In the genomic region with DNA sequence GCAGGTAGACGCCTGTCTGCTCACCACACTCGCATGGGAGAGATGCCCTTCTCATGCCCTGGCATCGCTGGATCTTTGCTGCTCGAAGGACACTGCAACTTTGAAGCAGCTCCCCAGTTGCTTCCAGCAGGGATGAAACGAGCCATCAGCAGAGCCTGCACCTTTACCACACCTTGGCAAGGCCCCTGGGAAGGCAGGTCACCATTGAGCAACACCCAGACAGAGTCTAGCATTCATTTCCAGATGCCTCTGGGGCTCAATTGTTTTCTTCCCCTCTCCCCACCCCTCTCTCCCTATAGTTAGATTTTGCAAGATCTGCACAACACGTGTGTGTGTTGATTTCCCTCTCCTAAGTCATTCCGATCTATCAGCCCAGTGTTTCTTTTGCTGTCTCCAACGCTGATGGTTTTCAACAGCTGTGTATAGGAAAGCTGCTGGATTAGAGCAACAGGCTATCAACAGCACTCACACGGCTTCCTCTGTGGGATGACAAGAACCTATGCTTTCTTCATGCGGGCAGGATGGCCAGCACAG, we compare ENCODE assay signal across 1 cellular context.
TF ChIP-seq lines count a peak whose summit lies in the region.

No MANE protein-coding gene starts in this region.

TF ChIP-seq in HepG2, 621 proteins besides CTCF, POLR2A, EP300 and RAD21:
- TF ChIP-seq ZNF441 (CRISPR knock-in tag; IDR thresholded peaks at IDR 0.05; ENCODE audit: borderline replicate concordance) (no peak), CEBPB (IDR thresholded peaks at IDR 0.05; ENCODE audit: borderline replicate concordance, low read depth, low read length) (peak; percentile 38; the same call in 1 of the 2 replicates)
